In the genomic region with DNA sequence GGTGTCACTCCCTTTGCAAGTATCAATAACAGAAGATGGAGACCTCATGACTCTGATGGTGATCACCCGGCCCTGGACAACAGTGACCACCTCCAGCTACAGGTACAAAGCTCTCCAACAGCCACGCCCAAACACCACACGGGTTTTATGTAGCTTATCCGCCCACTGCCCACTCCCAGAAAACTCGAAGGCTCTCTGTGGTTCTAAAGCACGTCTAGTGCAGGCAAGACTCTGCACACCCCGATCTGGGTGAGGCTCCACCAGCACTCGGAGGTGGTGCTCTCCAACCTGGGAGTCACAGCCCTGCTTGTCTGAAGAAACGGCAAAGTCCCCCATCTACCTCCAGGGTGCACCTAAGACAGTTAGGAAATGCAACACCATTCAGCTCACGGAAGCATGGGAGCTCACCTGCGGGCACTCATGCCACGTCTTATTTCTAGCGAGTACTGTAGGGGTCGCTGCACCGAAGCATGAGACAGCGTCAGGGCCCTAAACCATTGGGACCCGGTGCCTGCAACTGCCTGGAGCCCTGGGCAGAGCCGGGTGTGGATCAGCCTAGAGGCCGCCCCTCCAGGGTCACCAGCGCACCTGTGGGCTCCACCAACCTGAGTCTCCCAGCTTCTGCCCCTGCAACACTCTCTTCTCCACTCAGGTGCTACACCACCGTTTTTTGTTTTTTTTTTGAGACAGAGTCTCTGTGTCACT, we compare ENCODE assay signal across 26 cellular contexts.
"Had no signal": no experiment of that assay in that cellular context is flagged by ENCODE, and none has a peak within 500 bp of the region (broad histone marks: within the 10 kb centered on the region; RNA-seq: fewer than 3 reads in every experiment).

No MANE protein-coding gene starts in this region.

- ATAC-seq: gastrocnemius medialis; left lobe of liver; lower lobe of right lung; natural killer cell; right lobe of liver; stimulated activated effector memory CD8-positive, alpha-beta T cell treated with anti-CD3 and anti-CD28 coated beads, Interleukin-12 subunit alpha, Interleukin-12 subunit beta, amount 100 ng/mL, for 72 hours; T-helper 17 cell had no signal

- H3K36me3 Mint-ChIP-seq: activated CD4-positive, alpha-beta memory T cell treated with anti-CD3 and anti-CD28 coated beads for 36 hours; natural killer cell; stimulated activated effector memory CD8-positive, alpha-beta T cell treated with anti-CD3 and anti-CD28 coated beads, Interleukin-12 subunit alpha, Interleukin-12 subunit beta, amount 100 ng/mL, for 72 hours had no signal

- H3K27me3 ChIP-seq: gastrocnemius medialis, right lobe of liver, upper lobe of left lung had no signal

- H3K27ac ChIP-seq: gastrocnemius medialis, lower lobe of right lung, right lobe of liver, thoracic aorta, upper lobe of left lung, WERI-Rb-1 had no signal

- H3K36me3 ChIP-seq: gastrocnemius medialis, lower lobe of right lung, right lobe of liver, thoracic aorta, upper lobe of left lung, WERI-Rb-1 had no signal

- H3K9me3 Mint-ChIP-seq: activated CD4-positive, alpha-beta memory T cell treated with anti-CD3 and anti-CD28 coated beads for 36 hours; activated T-cell treated with anti-CD3 and anti-CD28 coated beads, Interleukin-2, amount 50 U/mL, for 24 hours; dendritic cell treated with granulocyte-macrophage colony-stimulating factor and Interleukin-4, amounts not matched to agents 40 ng/mL and 50 ng/mL, for 4 days; natural killer cell; stimulated activated effector memory CD8-positive, alpha-beta T cell treated with anti-CD3 and anti-CD28 coated beads, Interleukin-12 subunit alpha, Interleukin-12 subunit beta, amount 100 ng/mL, for 72 hours; stimulated activated naive CD8-positive, alpha-beta T cell treated with anti-CD3 and anti-CD28 coated beads, Interleukin-15, Interleukin-2, amounts not matched to agents 100 ng/mL and 50 ng/mL, for 24 hours had no signal

- H3K4me3 Mint-ChIP-seq: activated CD4-positive, alpha-beta memory T cell treated with anti-CD3 and anti-CD28 coated beads for 36 hours; activated CD4-positive, alpha-beta T cell treated with anti-CD3 and anti-CD28 coated beads, Interleukin-2, amount 10 ng/mL, durations not matched to agents 24 days and 14 days; activated T-cell treated with anti-CD3 and anti-CD28 coated beads, Interleukin-2, amount 50 U/mL, for 24 hours; dendritic cell treated with granulocyte-macrophage colony-stimulating factor and Interleukin-4, amounts not matched to agents 40 ng/mL and 50 ng/mL, for 4 days; natural killer cell; stimulated activated effector memory CD8-positive, alpha-beta T cell treated with anti-CD3 and anti-CD28 coated beads, Interleukin-12 subunit alpha, Interleukin-12 subunit beta, amount 100 ng/mL, for 72 hours; stimulated activated naive CD8-positive, alpha-beta T cell treated with anti-CD3 and anti-CD28 coated beads, Interleukin-15, Interleukin-2, amounts not matched to agents 100 ng/mL and 50 ng/mL, for 24 hours; T-helper 17 cell had no signal

- DNase-seq: activated CD4-positive, alpha-beta memory T cell treated with anti-CD3 and anti-CD28 coated beads for 36 hours; activated CD4-positive, alpha-beta T cell treated with anti-CD3 and anti-CD28 coated beads, Interleukin-2, amount 10 ng/mL, durations not matched to agents 24 days and 14 days; activated CD4-positive, CD25-positive, alpha-beta regulatory T cell treated with anti-CD3 and anti-CD28 coated beads, Interleukin-2, amount 50 U/mL, for 72 hours; activated CD8-positive, alpha-beta memory T cell treated with anti-CD3 and anti-CD28 coated beads, Interleukin-2, amount 50 U/mL, for 48 hours; activated gamma-delta T cell treated with Interleukin-2 at 50 U/mL for 16 hours; activated naive CD4-positive, alpha-beta T cell treated with anti-CD3 and anti-CD28 coated beads, Interleukin-2, amount 50 U/mL, for 16 hours; activated T-cell treated with anti-CD3 and anti-CD28 coated beads, Interleukin-2, amount 50 U/mL, for 24 hours; amygdala; central memory CD4-positive, alpha-beta T cell; gastrocnemius medialis; glutamatergic neuron; lower lobe of right lung; mesendoderm; natural killer cell; small intestine; stimulated activated CD4-positive, alpha-beta T cell treated with anti-CD3 and anti-CD28 coated beads, Interleukin-4, amount 100 ng/mL, for 24 hours; T-helper 17 cell; T1000; upper lobe of left lung; WERI-Rb-1 had no signal

- H3K27ac Mint-ChIP-seq: activated CD4-positive, alpha-beta memory T cell treated with anti-CD3 and anti-CD28 coated beads for 36 hours; activated CD4-positive, alpha-beta T cell treated with anti-CD3 and anti-CD28 coated beads, Interleukin-2, amount 10 ng/mL, durations not matched to agents 24 days and 14 days; activated T-cell treated with anti-CD3 and anti-CD28 coated beads, Interleukin-2, amount 50 U/mL, for 24 hours; dendritic cell treated with granulocyte-macrophage colony-stimulating factor and Interleukin-4, amounts not matched to agents 40 ng/mL and 50 ng/mL, for 4 days; natural killer cell; stimulated activated naive CD8-positive, alpha-beta T cell treated with anti-CD3 and anti-CD28 coated beads, Interleukin-15, Interleukin-2, amounts not matched to agents 100 ng/mL and 50 ng/mL, for 24 hours; T-helper 17 cell had no signal

- H3K4me1 Mint-ChIP-seq: activated CD4-positive, alpha-beta T cell treated with anti-CD3 and anti-CD28 coated beads, Interleukin-2, amount 10 ng/mL, durations not matched to agents 24 days and 14 days; natural killer cell had no signal

- H3K9me3 ChIP-seq: gastrocnemius medialis, lower lobe of right lung, right lobe of liver, thoracic aorta, upper lobe of left lung had no signal

- H3K4me3 ChIP-seq: gastrocnemius medialis, lower lobe of right lung, right lobe of liver, thoracic aorta, upper lobe of left lung had no signal

- H3K4me1 ChIP-seq: gastrocnemius medialis, lower lobe of right lung, right lobe of liver, upper lobe of left lung had no signal

- H3K27me3 Mint-ChIP-seq: activated CD4-positive, alpha-beta T cell treated with anti-CD3 and anti-CD28 coated beads, Interleukin-2, amount 10 ng/mL, durations not matched to agents 24 days and 14 days; stimulated activated naive CD8-positive, alpha-beta T cell treated with anti-CD3 and anti-CD28 coated beads, Interleukin-15, Interleukin-2, amounts not matched to agents 100 ng/mL and 50 ng/mL, for 24 hours had no signal
